ENCODE assay signal across 1 cellular context in the genomic region with DNA sequence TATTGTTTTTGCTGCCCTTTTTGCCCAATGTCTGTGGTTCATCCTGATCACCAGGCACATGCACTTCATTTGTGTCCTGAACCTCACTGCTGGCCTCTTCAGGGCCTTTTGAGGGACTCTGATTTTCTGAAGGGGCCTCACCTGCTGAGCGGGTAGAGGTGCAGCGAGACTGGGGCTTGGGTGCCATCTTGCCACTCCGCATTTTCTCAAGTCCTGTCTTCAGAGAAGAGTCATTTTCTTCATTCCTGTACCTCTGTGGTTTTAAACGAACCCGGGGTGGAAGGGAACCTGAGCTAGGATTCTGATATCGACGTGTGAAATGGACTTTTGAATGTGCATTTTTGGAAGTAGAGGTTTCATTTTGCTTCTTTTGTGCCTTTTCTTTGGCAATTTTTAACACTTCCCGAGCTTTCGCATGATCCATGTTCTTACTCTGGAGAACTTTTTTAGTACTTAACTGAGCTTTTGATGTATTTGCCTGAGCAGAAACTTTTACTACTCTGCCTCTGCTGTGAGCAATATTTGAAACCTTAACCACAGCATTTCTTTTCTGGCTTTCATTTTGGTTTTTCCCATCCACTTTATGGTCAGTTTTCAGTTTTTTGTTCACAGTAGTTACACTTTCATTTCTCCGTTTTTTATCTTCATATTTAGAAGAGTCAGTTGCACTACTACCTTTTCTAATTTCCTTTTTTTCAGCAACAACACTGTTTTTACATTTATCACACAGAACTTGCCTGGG.
TF ChIP-seq lines count a peak whose summit lies in the region.

No MANE protein-coding gene starts in this region.

TF ChIP-seq in HepG2, 621 proteins besides CTCF, POLR2A, EP300 and RAD21:
- TF ChIP-seq GATA4 (IDR thresholded peaks at IDR 0.05; ENCODE audit: borderline replicate concordance, low read depth) (no peak), RFX5 (IDR thresholded peaks at IDR 0.05; ENCODE audit: low read depth, low read length) (no peak), ZNF564 (CRISPR knock-in tag; IDR thresholded peaks at IDR 0.05) (no peak), ZNF225 (CRISPR knock-in tag; IDR thresholded peaks at IDR 0.05) (no peak), CCAR2 (optimal IDR thresholded peaks at IDR 0.05; ENCODE audit: low read depth, low read length) (no peak), MLLT10 (CRISPR knock-in tag; IDR thresholded peaks at IDR 0.05) (no peak), ZNF329 (CRISPR knock-in tag; IDR thresholded peaks at IDR 0.05; ENCODE audit: low read depth) (no peak), HOXD1 (CRISPR knock-in tag; IDR thresholded peaks at IDR 0.05) (no peak), ZNF619 (CRISPR knock-in tag; IDR thresholded peaks at IDR 0.05) (no peak), ZNF563 (CRISPR knock-in tag; IDR thresholded peaks at IDR 0.05) (no peak), ZNF788 (CRISPR knock-in tag; IDR thresholded peaks at IDR 0.05; ENCODE audit: borderline replicate concordance) (no peak), TCF7 (IDR thresholded peaks at IDR 0.05; ENCODE audit: low read depth) (no peak), SMAD3 (CRISPR knock-in tag; IDR thresholded peaks at IDR 0.05) (no peak), ZNF460 (CRISPR knock-in tag; IDR thresholded peaks at IDR 0.05; ENCODE audit: borderline replicate concordance) (no peak), ZNF747 (CRISPR knock-in tag; IDR thresholded peaks at IDR 0.05; ENCODE audit: borderline replicate concordance) (no peak), IKZF1 (IDR thresholded peaks at IDR 0.05) (no peak), CCDC6 (CRISPR knock-in tag; IDR thresholded peaks at IDR 0.05) (no peak)
- TF ChIP-seq, protein P1, sequence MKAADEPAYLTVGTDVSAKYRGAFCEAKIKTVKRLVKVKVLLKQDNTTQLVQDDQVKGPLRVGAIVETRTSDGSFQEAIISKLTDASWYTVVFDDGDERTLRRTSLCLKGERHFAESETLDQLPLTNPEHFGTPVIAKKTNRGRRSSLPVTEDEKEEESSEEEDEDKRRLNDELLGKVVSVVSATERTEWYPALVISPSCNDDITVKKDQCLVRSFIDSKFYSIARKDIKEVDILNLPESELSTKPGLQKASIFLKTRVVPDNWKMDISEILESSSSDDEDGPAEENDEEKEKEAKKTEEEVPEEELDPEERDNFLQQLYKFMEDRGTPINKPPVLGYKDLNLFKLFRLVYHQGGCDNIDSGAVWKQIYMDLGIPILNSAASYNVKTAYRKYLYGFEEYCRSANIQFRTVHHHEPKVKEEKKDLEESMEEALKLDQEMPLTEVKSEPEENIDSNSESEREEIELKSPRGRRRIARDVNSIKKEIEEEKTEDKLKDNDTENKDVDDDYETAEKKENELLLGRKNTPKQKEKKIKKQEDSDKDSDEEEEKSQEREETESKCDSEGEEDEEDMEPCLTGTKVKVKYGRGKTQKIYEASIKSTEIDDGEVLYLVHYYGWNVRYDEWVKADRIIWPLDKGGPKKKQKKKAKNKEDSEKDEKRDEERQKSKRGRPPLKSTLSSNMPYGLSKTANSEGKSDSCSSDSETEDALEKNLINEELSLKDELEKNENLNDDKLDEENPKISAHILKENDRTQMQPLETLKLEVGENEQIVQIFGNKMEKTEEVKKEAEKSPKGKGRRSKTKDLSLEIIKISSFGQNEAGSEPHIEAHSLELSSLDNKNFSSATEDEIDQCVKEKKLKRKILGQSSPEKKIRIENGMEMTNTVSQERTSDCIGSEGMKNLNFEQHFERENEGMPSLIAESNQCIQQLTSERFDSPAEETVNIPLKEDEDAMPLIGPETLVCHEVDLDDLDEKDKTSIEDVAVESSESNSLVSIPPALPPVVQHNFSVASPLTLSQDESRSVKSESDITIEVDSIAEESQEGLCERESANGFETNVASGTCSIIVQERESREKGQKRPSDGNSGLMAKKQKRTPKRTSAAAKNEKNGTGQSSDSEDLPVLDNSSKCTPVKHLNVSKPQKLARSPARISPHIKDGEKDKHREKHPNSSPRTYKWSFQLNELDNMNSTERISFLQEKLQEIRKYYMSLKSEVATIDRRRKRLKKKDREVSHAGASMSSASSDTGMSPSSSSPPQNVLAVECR (CRISPR knock-in tag; IDR thresholded peaks at IDR 0.05; ENCODE audit: borderline replicate concordance) = no peak
- TF ChIP-seq, protein P2, sequence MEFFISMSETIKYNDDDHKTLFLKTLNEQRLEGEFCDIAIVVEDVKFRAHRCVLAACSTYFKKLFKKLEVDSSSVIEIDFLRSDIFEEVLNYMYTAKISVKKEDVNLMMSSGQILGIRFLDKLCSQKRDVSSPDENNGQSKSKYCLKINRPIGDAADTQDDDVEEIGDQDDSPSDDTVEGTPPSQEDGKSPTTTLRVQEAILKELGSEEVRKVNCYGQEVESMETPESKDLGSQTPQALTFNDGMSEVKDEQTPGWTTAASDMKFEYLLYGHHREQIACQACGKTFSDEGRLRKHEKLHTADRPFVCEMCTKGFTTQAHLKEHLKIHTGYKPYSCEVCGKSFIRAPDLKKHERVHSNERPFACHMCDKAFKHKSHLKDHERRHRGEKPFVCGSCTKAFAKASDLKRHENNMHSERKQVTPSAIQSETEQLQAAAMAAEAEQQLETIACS (CRISPR knock-in tag; IDR thresholded peaks at IDR 0.05) = no peak
- TF ChIP-seq, protein P3, sequence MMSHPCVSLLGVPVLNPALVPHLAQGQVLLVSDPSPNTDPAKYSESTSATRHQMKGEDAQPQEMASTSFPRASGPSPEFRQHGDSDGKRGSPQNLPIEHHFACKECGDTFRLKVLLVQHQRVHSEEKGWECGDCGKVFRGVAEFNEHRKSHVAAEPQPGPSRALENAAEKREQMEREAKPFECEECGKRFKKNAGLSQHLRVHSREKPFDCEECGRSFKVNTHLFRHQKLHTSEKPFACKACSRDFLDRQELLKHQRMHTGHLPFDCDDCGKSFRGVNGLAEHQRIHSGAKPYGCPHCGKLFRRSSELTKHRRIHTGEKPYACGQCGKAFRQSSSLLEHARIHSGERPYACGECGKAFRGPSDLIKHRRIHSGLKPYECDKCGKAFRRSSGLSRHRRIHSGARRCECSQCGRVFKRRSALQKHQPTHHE (CRISPR knock-in tag; IDR thresholded peaks at IDR 0.05; ENCODE audit: borderline replicate concordance) = no peak
